Comparison of ENCODE assay signal across 17 cellular contexts in the genomic region with DNA sequence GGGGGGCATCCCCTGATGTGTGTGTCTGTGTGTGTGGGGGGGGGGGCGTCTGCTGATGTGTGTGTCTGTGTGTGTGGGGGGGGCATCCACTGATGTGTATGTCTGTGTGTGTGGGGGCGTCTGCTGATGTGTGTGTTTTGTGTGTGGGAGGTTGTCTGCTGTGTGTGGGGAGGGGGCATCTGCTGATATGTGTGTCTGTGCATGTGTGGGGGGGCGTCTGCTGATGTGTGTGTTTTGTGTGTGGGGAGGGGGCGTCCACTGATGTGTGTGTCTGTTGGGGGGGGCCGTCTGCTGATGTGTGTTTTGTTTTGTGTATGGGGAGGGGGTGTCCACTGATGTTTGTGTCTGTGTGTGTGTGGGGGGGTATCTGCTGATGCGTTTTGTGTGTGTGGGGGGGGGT.
DNase-seq lines count a peak whose midpoint lies in the region; ATAC-seq and TF ChIP-seq lines count a peak whose summit lies in the region.
"Had no signal": no experiment of that assay in that cellular context is flagged by ENCODE, and none has a peak within 500 bp of the region (broad histone marks: within the 10 kb centered on the region; RNA-seq: fewer than 3 reads in every experiment).

No MANE protein-coding gene starts in this region.

- peaks cover 12% of the 10 kb centered on the region for H3K36me3 Mint-ChIP-seq in T-helper 1 cell treated with Interleukin-12 subunit alpha and Interleukin-12 subunit beta and Interleukin-4 antibody, amounts not matched to agents 30 μg/mL and 1 μg/mL, for 36 hours (ENCODE audit: low read depth)
- peaks cover 18 to 19% of the 10 kb centered on the region in 2 donors for H3K36me3 Mint-ChIP-seq in activated naive CD4-positive, alpha-beta T cell treated with anti-CD3 and anti-CD28 coated beads, Interleukin-2, amount 50 U/mL, for 72 hours

- H2AFZ ChIP-seq in OCI-LY1 (ENCODE audit: low read length) (no peak overlapping the region), osteoblast (ENCODE audit: low read length) (no peak overlapping the region)

- no peaks in the 10 kb centered on the region for H3K79me2 ChIP-seq in OCI-LY1 (ENCODE audit: insufficient read depth, low read length)
- H3K79me2 ChIP-seq in osteoblast (ENCODE audit: insufficient read depth, low read length): no peaks in the 10 kb centered on the region

- peaks cover 11% of the 10 kb centered on the region for H3F3A ChIP-seq in OCI-LY1 (ENCODE audit: insufficient read depth, low read length)

- TF ChIP-seq CTCF in OCI-LY1 (IDR thresholded peaks at IDR 0.05; ENCODE audit: low read length): no peak
- TF ChIP-seq CTCF in osteoblast (IDR thresholded peaks at IDR 0.05; ENCODE audit: extremely low read depth, low read depth, low read length): no peak

- H3K9me2 ChIP-seq in OCI-LY1 (ENCODE audit: low read depth, low read length): no peaks in the 10 kb centered on the region

- no peak for DNase-seq in T-helper 1 cell
- DNase-seq in activated naive CD4-positive, alpha-beta T cell treated with anti-CD3 and anti-CD28 coated beads, Interleukin-2, amount 50 U/mL, for 72 hours (ENCODE audit: low spot score in 2 of 2): no peak
- peak; percentile 21 for DNase-seq in osteoblast (ENCODE audit: insufficient read length, low spot score, missing footprints)
- DNase-seq in activated CD4-positive, CD25-positive, alpha-beta regulatory T cell (lab: John Stamatoyannopoulos, UW): no peak
- no peak for DNase-seq in NCI-H226
- DNase-seq: C1 segment of cervical spinal cord, NCI-H1436, NCI-H446 had no signal

- peaks cover 20% of the 10 kb centered on the region; the same call in 1 of the 2 replicates for H3K36me3 ChIP-seq in OCI-LY1 (ENCODE audit: insufficient read depth, low read length)
- H3K36me3 ChIP-seq in osteoblast (ENCODE audit: insufficient read depth, low read length): no peaks in the 10 kb centered on the region
- H3K36me3 ChIP-seq: prostate gland had no signal

- H3K4me1 ChIP-seq in OCI-LY1 (ENCODE audit: insufficient read depth, low read length, severe bottlenecking) (peaks cover 95% of the 10 kb centered on the region), osteoblast (ENCODE audit: insufficient read depth, low read length) (no peaks in the 10 kb centered on the region)

- H3K9me3 Mint-ChIP-seq in T-helper 1 cell treated with Interleukin-12 subunit alpha and Interleukin-12 subunit beta and Interleukin-4 antibody, amounts not matched to agents 30 μg/mL and 1 μg/mL, for 36 hours: no peaks in the 10 kb centered on the region
- H3K9me3 Mint-ChIP-seq in activated naive CD4-positive, alpha-beta T cell treated with anti-CD3 and anti-CD28 coated beads, Interleukin-2, amount 50 U/mL, for 72 hours: no peaks in the 10 kb centered on the region

- H3K9me3 ChIP-seq in OCI-LY1 (ENCODE audit: low read length) (no peaks in the 10 kb centered on the region), osteoblast (ENCODE audit: low read depth, low read length) (no peaks in the 10 kb centered on the region)
- H3K9me3 ChIP-seq: mucosa of descending colon, prostate gland, tibial nerve had no signal

- peak overlapping the region; percentile 89 for H3K9ac ChIP-seq in OCI-LY1 (ENCODE audit: low read length)
- H3K9ac ChIP-seq: KMS-11 had no signal

- H3K27ac Mint-ChIP-seq in T-helper 1 cell treated with Interleukin-12 subunit alpha and Interleukin-12 subunit beta and Interleukin-4 antibody, amounts not matched to agents 30 μg/mL and 1 μg/mL, for 36 hours: peak overlapping the region; percentile 91
- peak overlapping the region; percentile 95 to 100 for H3K27ac Mint-ChIP-seq in activated naive CD4-positive, alpha-beta T cell treated with anti-CD3 and anti-CD28 coated beads, Interleukin-2, amount 50 U/mL, for 72 hours

- ATAC-seq in activated naive CD4-positive, alpha-beta T cell treated with anti-CD3 and anti-CD28 coated beads, Interleukin-2, amount 50 U/mL, for 72 hours: no peak
- no peak for ATAC-seq in GM19455 (IDR thresholded peaks at IDR 0.05; ENCODE audit: unreplicated experiment)

- H3K4me2 ChIP-seq in OCI-LY1 (ENCODE audit: low read length) (peak overlapping the region; percentile 69), osteoblast (ENCODE audit: insufficient read depth, low read length) (no peak overlapping the region)
- H3K4me2 ChIP-seq: KMS-11 had no signal

- H4K20me1 ChIP-seq in OCI-LY1 (ENCODE audit: insufficient read depth, low read length) (no peaks in the 10 kb centered on the region), osteoblast (ENCODE audit: insufficient read depth, low read length) (no peaks in the 10 kb centered on the region)

- peaks cover 55% of the 10 kb centered on the region for H3K4me1 Mint-ChIP-seq in T-helper 1 cell treated with Interleukin-12 subunit alpha and Interleukin-12 subunit beta and Interleukin-4 antibody, amounts not matched to agents 30 μg/mL and 1 μg/mL, for 36 hours (ENCODE audit: low read depth)

- H3K4me3 ChIP-seq in OCI-LY1 (ENCODE audit: low read depth, low read length, poor library complexity, severe bottlenecking): peak overlapping the region; percentile 50
- no peak overlapping the region for H3K4me3 ChIP-seq in osteoblast (ENCODE audit: insufficient read depth, low read length)
- H3K4me3 ChIP-seq: GM12878, mucosa of descending colon, prostate gland, tibial nerve had no signal

- peak overlapping the region; percentile 40 for H3K4me3 Mint-ChIP-seq in T-helper 1 cell treated with Interleukin-12 subunit alpha and Interleukin-12 subunit beta and Interleukin-4 antibody, amounts not matched to agents 30 μg/mL and 1 μg/mL, for 36 hours

- H3K27me3 Mint-ChIP-seq in T-helper 1 cell treated with Interleukin-12 subunit alpha and Interleukin-12 subunit beta and Interleukin-4 antibody, amounts not matched to agents 30 μg/mL and 1 μg/mL, for 36 hours (ENCODE audit: low read depth): no peaks in the 10 kb centered on the region

- H3K27me3 ChIP-seq in OCI-LY1 (ENCODE audit: insufficient read depth, low read length) (no peaks in the 10 kb centered on the region), osteoblast (ENCODE audit: insufficient read depth, low read length) (no peaks in the 10 kb centered on the region)
- H3K27me3 ChIP-seq: tibial nerve had no signal

- H3K27ac ChIP-seq in OCI-LY1 (ENCODE audit: low read depth, low read length, poor library complexity, severe bottlenecking): peak overlapping the region; percentile 100
- H3K27ac ChIP-seq in osteoblast (ENCODE audit: low read depth, low read length): no peak overlapping the region
- H3K27ac ChIP-seq: 22Rv1, KMS-11, prostate gland had no signal
